In genomic region chr17:16286009-16286946, GRCh38 we compare ENCODE assay signal across 8 cellular contexts.
DNase-seq lines count a peak whose midpoint lies in the region; ATAC-seq and TF ChIP-seq lines count a peak whose summit lies in the region.

No MANE protein-coding gene starts in this region.

- H3K4me3 Mint-ChIP-seq in activated naive CD8-positive, alpha-beta T cell treated with anti-CD3 and anti-CD28 coated beads, Interleukin-2, amount 10 ng/mL, durations not matched to agents 7 days and 5 days: peak overlapping the region; percentile 65

- peaks cover 44% of the 10 kb centered on the region for H3K4me1 Mint-ChIP-seq in activated naive CD8-positive, alpha-beta T cell treated with anti-CD3 and anti-CD28 coated beads, Interleukin-2, amount 10 ng/mL, durations not matched to agents 7 days and 5 days

- H3K27me3 ChIP-seq in AG04450 (ENCODE audit: control insufficient read depth, insufficient read depth, low read length) (no peaks in the 10 kb centered on the region), SK-N-SH (ENCODE audit: insufficient read depth) (no peaks in the 10 kb centered on the region), heart right ventricle (no peaks in the 10 kb centered on the region), vagina (no peaks in the 10 kb centered on the region)

- H3K4me3 ChIP-seq in AG04450 (ENCODE audit: low read depth, low read length): peak overlapping the region; percentile 46
- peak overlapping the region; percentile 7 to 42; a peak in 3 of 4 replicates for H3K4me3 ChIP-seq in SK-N-SH (ENCODE audit: low read depth in 2 of 2, low read length in 1 of 2)
- peak overlapping the region in 7 of 10 donors; percentile 0 to 36 (median 27) for H3K4me3 ChIP-seq in heart right ventricle
- peak overlapping the region; percentile 20 to 26 for H3K4me3 ChIP-seq in vagina

- peak overlapping the region; percentile 49 for H2AFZ ChIP-seq in SK-N-SH (ENCODE audit: low read depth)

- DNase-seq in AG04450 (ENCODE audit: low read depth, low spot score) (peak; percentile 96), SK-N-SH (peak; percentile 25), heart right ventricle (peak; percentile 69 to 82), renal cortical epithelial cell (ENCODE audit: low read depth) (peak; percentile 98), vagina (ENCODE audit: extremely low spot score in 2 of 2) (peak in 1 of 2 donors; percentile 97)
- peak; percentile 73 for DNase-seq in activated naive CD8-positive, alpha-beta T cell treated with anti-CD3 and anti-CD28 coated beads, Interleukin-2, amount 10 ng/mL, durations not matched to agents 7 days and 5 days

- POLR2A ChIA-PET in AG04450 (lab: Yijun Ruan, JAX) (interaction anchor here (0.5 to 2.0 kb wide), 9 partner anchors 16 to 153 kb away, joined by 3 to 13 read pairs (median 6); partner anchors contain the start of genes CENPV, NCOR1, PIGL and UBB), SK-N-SH (lab: Yijun Ruan, JAX) (no interaction called here)
- POLR2A ChIA-PET in activated naive CD8-positive, alpha-beta T cell treated with anti-CD3 and anti-CD28 coated beads, Interleukin-2, amount 10 ng/mL, durations not matched to agents 7 days and 5 days (lab: Charles Lee): interaction anchor here (0.6 to 3.7 kb wide), 14 partner anchors 10 to 250 kb away, joined by 3 to 41 read pairs (median 5); partner anchors contain the start of genes CENPV, NCOR1, PIGL and TRPV2

- peaks cover 9% of the 10 kb centered on the region for H3K36me3 Mint-ChIP-seq in activated naive CD8-positive, alpha-beta T cell treated with anti-CD3 and anti-CD28 coated beads, Interleukin-2, amount 10 ng/mL, durations not matched to agents 7 days and 5 days

- 0 out of 2 replicates have a peak, but pooled peaks cover 5% of the 10 kb centered on the region for H3K79me2 ChIP-seq in SK-N-SH (ENCODE audit: insufficient read depth)

- WGBS in SK-N-SH (ENCODE audit: low lambda C conversion rate): 14% methylated on average over 24 of the region's 26 CpGs
- 28 to 29% methylated on average over 26 of the region's 26 CpGs for WGBS in heart right ventricle, 2 donors

- H3F3A ChIP-seq in SK-N-SH (replicated peaks; ENCODE audit: insufficient read depth): peaks cover 65% of the 10 kb centered on the region

- no peaks in the 10 kb centered on the region for H3K9me2 ChIP-seq in SK-N-SH

- no peaks in the 10 kb centered on the region for H4K20me1 ChIP-seq in SK-N-SH (ENCODE audit: insufficient read depth)

- peak overlapping the region; percentile 77 for H3K9ac ChIP-seq in SK-N-SH

- TF ChIP-seq RAD21 in SK-N-SH (IDR thresholded peaks at IDR 0.05; ENCODE audit: low read length): no peak

- H3K9me3 ChIP-seq in AG04450 (ENCODE audit: control insufficient read depth, insufficient read depth, low read length): no peaks in the 10 kb centered on the region
- H3K9me3 ChIP-seq in SK-N-SH: no peaks in the 10 kb centered on the region
- H3K9me3 ChIP-seq in heart right ventricle: no peaks in the 10 kb centered on the region
- H3K9me3 ChIP-seq in vagina: no peaks in the 10 kb centered on the region

- no peaks in the 10 kb centered on the region for H3K9me3 Mint-ChIP-seq in activated naive CD8-positive, alpha-beta T cell treated with anti-CD3 and anti-CD28 coated beads, Interleukin-2, amount 10 ng/mL, durations not matched to agents 7 days and 5 days

- H3K27ac ChIP-seq in AG04450 (ENCODE audit: low read depth, low read length): peak overlapping the region; percentile 100
- H3K27ac ChIP-seq in SK-N-SH (ENCODE audit: low read depth in 2 of 2, low read length in 1 of 2): peak overlapping the region; percentile 80 to 100
- H3K27ac ChIP-seq in heart right ventricle: peak overlapping the region; percentile 74 to 95 (median 86)
- H3K27ac ChIP-seq in vagina: peak overlapping the region; percentile 95

- peak overlapping the region; percentile 72 for H3K4me2 ChIP-seq in SK-N-SH

- TF ChIP-seq POLR2A in GM19099 (IDR thresholded peaks at IDR 0.05; ENCODE audit: extremely low read depth, insufficient read length, low read depth) (peak; percentile 91), vagina (IDR thresholded peaks at IDR 0.05) (peak in 1 of 2 donors; percentile 55)

- no peaks in the 10 kb centered on the region for H3K27me3 Mint-ChIP-seq in activated naive CD8-positive, alpha-beta T cell treated with anti-CD3 and anti-CD28 coated beads, Interleukin-2, amount 10 ng/mL, durations not matched to agents 7 days and 5 days

- H3K36me3 ChIP-seq in SK-N-SH (replicated peaks in 1 of 2; ENCODE audit: control insufficient read depth in 1 of 2, insufficient read depth in 2 of 2, low read length in 1 of 2) (peaks cover 0 to 3% of the 10 kb centered on the region in 2 experiments), heart right ventricle (peaks cover 0 to 7% (median 0%) of the 10 kb centered on the region in 9 donors), vagina (no peaks in the 10 kb centered on the region)

- CTCF ChIA-PET in AG04450 (lab: Charles Lee): interaction anchor here (0.6 to 1.6 kb wide), 6 partner anchors 8 to 78 kb away, joined by 3 to 12 read pairs (median 4); partner anchors contain the start of gene NCOR1
- CTCF ChIA-PET in SK-N-SH (lab: Yijun Ruan, JAX): interaction anchor here (1.8 to 2.1 kb wide), 2 partner anchors 19 to 77 kb away, joined by 5 to 6 read pairs; no protein-coding TSS in a partner anchor

- peaks cover 6 to 45% of the 10 kb centered on the region in 2 experiments; a peak in 3 of 4 replicates for H3K4me1 ChIP-seq in SK-N-SH (ENCODE audit: control insufficient read depth in 1 of 2, insufficient read depth in 2 of 2, low read depth in 1 of 2, low read length in 1 of 2)
- H3K4me1 ChIP-seq in heart right ventricle: peaks cover 10 to 42% (median 27%) of the 10 kb centered on the region in 9 donors
- peaks cover 35% of the 10 kb centered on the region for H3K4me1 ChIP-seq in vagina

- intact Hi-C loops in heart right ventricle (cut with DNase I) (loop anchor here in 5 of 10 donors (2.0 to 5.0 kb wide), 3 partner anchors 67 to 1051 kb away; partner anchors contain the start of genes NCOR1 (in 3 of the 5), PIGL (in 3 of the 5) and CENPV (in 1 of the 5)), vagina (cut with DNase I) (loop anchor here (5.0 to 10.0 kb wide), 2 partner anchors 66 to 149 kb away; partner anchors contain the start of gene CENPV)

- H3K27ac Mint-ChIP-seq in activated naive CD8-positive, alpha-beta T cell treated with anti-CD3 and anti-CD28 coated beads, Interleukin-2, amount 10 ng/mL, durations not matched to agents 7 days and 5 days: peak overlapping the region; percentile 95

- TF ChIP-seq CTCF in AG04450 (IDR thresholded peaks at IDR 0.05; ENCODE audit: low read depth, low read length): no peak
- no peak for TF ChIP-seq CTCF in SK-N-SH (IDR thresholded peaks at IDR 0.05)
- no peak for TF ChIP-seq CTCF in heart right ventricle (IDR thresholded peaks at IDR 0.05)
- TF ChIP-seq CTCF in vagina (IDR thresholded peaks at IDR 0.05): no peak

- peak; percentile 83 for ATAC-seq in HG03342 (IDR thresholded peaks at IDR 0.05; ENCODE audit: unreplicated experiment)
- ATAC-seq in activated naive CD8-positive, alpha-beta T cell treated with anti-CD3 and anti-CD28 coated beads, Interleukin-2, amount 10 ng/mL, durations not matched to agents 7 days and 5 days (ENCODE audit: low read depth): peak; percentile 97
- ATAC-seq in heart right ventricle: peak; percentile 93 to 96 (median 95)

- peak in 1 of 2 experiments; percentile 93; a peak in 2 of 4 replicates for TF ChIP-seq EP300 in SK-N-SH (IDR thresholded peaks at IDR 0.05; ENCODE audit: borderline replicate concordance in 1 of 2, low read depth in 1 of 2, low read length in 1 of 2)

TF ChIP-seq in SK-N-SH, 30 proteins besides CTCF, POLR2A, EP300 and RAD21 (continues in another document):
- TF ChIP-seq, protein P1, sequence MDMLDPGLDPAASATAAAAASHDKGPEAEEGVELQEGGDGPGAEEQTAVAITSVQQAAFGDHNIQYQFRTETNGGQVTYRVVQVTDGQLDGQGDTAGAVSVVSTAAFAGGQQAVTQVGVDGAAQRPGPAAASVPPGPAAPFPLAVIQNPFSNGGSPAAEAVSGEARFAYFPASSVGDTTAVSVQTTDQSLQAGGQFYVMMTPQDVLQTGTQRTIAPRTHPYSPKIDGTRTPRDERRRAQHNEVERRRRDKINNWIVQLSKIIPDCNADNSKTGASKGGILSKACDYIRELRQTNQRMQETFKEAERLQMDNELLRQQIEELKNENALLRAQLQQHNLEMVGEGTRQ (IDR thresholded peaks at IDR 0.05; ENCODE audit: borderline replicate concordance, low read depth, low read length): no peak
- TF ChIP-seq FOXJ3 (CRISPR knock-in tag; IDR thresholded peaks at IDR 0.05): no peak
- TF ChIP-seq POLR2AphosphoS5 (IDR thresholded peaks at IDR 0.05; ENCODE audit: low read depth, low read length): peak; percentile 84; the same call in 1 of the 2 replicates
- no peak for TF ChIP-seq MXI1 (IDR thresholded peaks at IDR 0.05; ENCODE audit: low read depth, low read length)
- TF ChIP-seq TEAD4 (IDR thresholded peaks at IDR 0.05; ENCODE audit: borderline replicate concordance, insufficient read depth): peak; percentile 91
- no peak for TF ChIP-seq NRF1 (IDR thresholded peaks at IDR 0.05; ENCODE audit: low read depth, low read length)
- peak; percentile 63; the same call in 1 of the 2 replicates for TF ChIP-seq TAF1 (IDR thresholded peaks at IDR 0.05; ENCODE audit: borderline replicate concordance, low read depth, low read length)
- TF ChIP-seq RFX5 (IDR thresholded peaks at IDR 0.05; ENCODE audit: low read length): no peak
- peak; percentile 86 for TF ChIP-seq MEF2A (IDR thresholded peaks at IDR 0.05; ENCODE audit: borderline replicate concordance, low read depth)
- TF ChIP-seq GABPA (IDR thresholded peaks at IDR 0.05; ENCODE audit: low read depth): peak; percentile 38; the same call in 1 of the 2 replicates
- TF ChIP-seq ELF1 (IDR thresholded peaks at IDR 0.05): peak; percentile 13; the same call in 1 of the 2 replicates
- no peak for TF ChIP-seq YY1 (IDR thresholded peaks at IDR 0.05; ENCODE audit: low read depth)
- no peak for TF ChIP-seq CHD2 (IDR thresholded peaks at IDR 0.05; ENCODE audit: low read length, partially characterized antibody)
- TF ChIP-seq GATA2 (CRISPR knock-in tag; IDR thresholded peaks at IDR 0.05): no peak
- no peak for TF ChIP-seq SMC3 (IDR thresholded peaks at IDR 0.05; ENCODE audit: low read depth, low read length)
